22 cellular contexts compared by ENCODE assay signal in genomic region chr7:110568932-110569331, GRCh38.
DNase-seq lines count a peak whose midpoint lies in the region; ATAC-seq and TF ChIP-seq lines count a peak whose summit lies in the region.
"Had no signal": no experiment of that assay in that cellular context is flagged by ENCODE, and none has a peak within 500 bp of the region (broad histone marks: within the 10 kb centered on the region; RNA-seq: fewer than 3 reads in every experiment).

No MANE protein-coding gene starts in this region.

- H3K4me1 Mint-ChIP-seq in neural crest cell (peaks cover 13% of the 10 kb centered on the region), T-helper 17 cell (no peaks in the 10 kb centered on the region)
- no peaks in the 10 kb centered on the region for H3K4me1 Mint-ChIP-seq in activated T-cell treated with anti-CD3 and anti-CD28 coated beads, Interleukin-2, amount 50 U/mL, for 72 hours (ENCODE audit: low read depth)
- H3K4me1 Mint-ChIP-seq: CD4-positive, alpha-beta memory T cell had no signal

- H3K4me3 Mint-ChIP-seq in neural crest cell (peak overlapping the region; percentile 11), T-helper 17 cell (no peak overlapping the region)
- H3K4me3 Mint-ChIP-seq in activated T-cell treated with anti-CD3 and anti-CD28 coated beads, Interleukin-2, amount 50 U/mL, for 72 hours: no peak overlapping the region
- H3K4me3 Mint-ChIP-seq: activated CD4-positive, alpha-beta memory T cell treated with anti-CD3 and anti-CD28 coated beads for 36 hours; CD4-positive, alpha-beta memory T cell had no signal

- peaks cover 5% of the 10 kb centered on the region for H3K9me3 Mint-ChIP-seq in neural crest cell
- H3K9me3 Mint-ChIP-seq in activated T-cell treated with anti-CD3 and anti-CD28 coated beads, Interleukin-2, amount 50 U/mL, for 72 hours: no peaks in the 10 kb centered on the region
- H3K9me3 Mint-ChIP-seq: activated CD4-positive, alpha-beta memory T cell treated with anti-CD3 and anti-CD28 coated beads for 36 hours; activated naive CD4-positive, alpha-beta T cell treated with anti-CD3 and anti-CD28 coated beads, Interleukin-2, amount 50 U/mL, for 72 hours; activated T-helper 2 cell treated with anti-CD3 and anti-CD28 coated beads, Interferon-gamma antibody, Interleukin-2, Interleukin-4, amounts not matched to agents 10 μg/mL and 5 μg/mL and 100 μg/mL, durations not matched to agents 14 hours and 24 hours and 36 hours had no signal

- no peaks in the 10 kb centered on the region for H3K36me3 Mint-ChIP-seq in neural crest cell (ENCODE audit: low read depth)
- H3K36me3 Mint-ChIP-seq in T-helper 17 cell (ENCODE audit: low read depth): no peaks in the 10 kb centered on the region
- no peaks in the 10 kb centered on the region for H3K36me3 Mint-ChIP-seq in activated T-cell treated with anti-CD3 and anti-CD28 coated beads, Interleukin-2, amount 50 U/mL, for 72 hours (ENCODE audit: insufficient read depth in 2 of 2)
- H3K36me3 Mint-ChIP-seq: activated CD4-positive, alpha-beta memory T cell treated with anti-CD3 and anti-CD28 coated beads for 36 hours; activated naive CD4-positive, alpha-beta T cell treated with anti-CD3 and anti-CD28 coated beads, Interleukin-2, amount 50 U/mL, for 72 hours; CD4-positive, alpha-beta memory T cell had no signal

- no peaks in the 10 kb centered on the region for H3K9me3 ChIP-seq in T-helper 17 cell (ENCODE audit: control insufficient read depth, low read length, poor library complexity, severe bottlenecking)
- H3K9me3 ChIP-seq: transverse colon had no signal

- H3K27ac Mint-ChIP-seq in neural crest cell (ENCODE audit: unreplicated experiment) (peak overlapping the region; percentile 95), T-helper 17 cell (no peak overlapping the region)
- no peak overlapping the region for H3K27ac Mint-ChIP-seq in activated T-cell treated with anti-CD3 and anti-CD28 coated beads, Interleukin-2, amount 50 U/mL, for 72 hours
- H3K27ac Mint-ChIP-seq: activated CD4-positive, alpha-beta memory T cell treated with anti-CD3 and anti-CD28 coated beads for 36 hours; activated naive CD4-positive, alpha-beta T cell treated with anti-CD3 and anti-CD28 coated beads, Interleukin-2, amount 50 U/mL, for 72 hours; activated T-helper 2 cell treated with anti-CD3 and anti-CD28 coated beads, Interferon-gamma antibody, Interleukin-2, Interleukin-4, amounts not matched to agents 10 μg/mL and 5 μg/mL and 100 μg/mL, durations not matched to agents 14 hours and 24 hours and 36 hours; CD4-positive, alpha-beta memory T cell; progenitor cell of endocrine pancreas had no signal

- peak; percentile 9 for DNase-seq in NCI-H1092 (lab: John Stamatoyannopoulos, UW)
- DNase-seq in NCI-H1092 treated with DMSO at 0.1 percent for 48 hours (lab: John Stamatoyannopoulos, UW): no peak
- DNase-seq in NCI-H1436 treated with DMSO at 0.1 percent for 48 hours (lab: John Stamatoyannopoulos, UW): peak; percentile 30
- peak; percentile 44 for DNase-seq in SW480 (ENCODE audit: low spot score)
- DNase-seq in neural crest cell (ENCODE audit: low read depth, low spot score): no peak
- DNase-seq in NCI-H187 treated with DMSO at 0.1 percent for 48 hours (lab: John Stamatoyannopoulos, UW): no peak
- no peak for DNase-seq in T-helper 17 cell
- DNase-seq in activated T-cell treated with anti-CD3 and anti-CD28 coated beads, Interleukin-2, amount 50 U/mL, for 72 hours: no peak
- DNase-seq: activated CD4-positive, alpha-beta memory T cell treated with anti-CD3 and anti-CD28 coated beads for 36 hours; activated CD8-positive, alpha-beta memory T cell treated with anti-CD3 and anti-CD28 coated beads, Interleukin-2, amount 50 U/mL, for 48 hours; AML-193; aorta; CD4-positive, alpha-beta memory T cell; DND-41; glutamatergic neuron; H7; NCI-H2029; NCI-H524 treated with DMSO at 0.1 percent for 48 hours; transverse colon had no signal

- H3K27me3 Mint-ChIP-seq in neural crest cell (ENCODE audit: low read depth): no peaks in the 10 kb centered on the region
- H3K27me3 Mint-ChIP-seq in T-helper 17 cell: no peaks in the 10 kb centered on the region
- H3K27me3 Mint-ChIP-seq in activated T-cell treated with anti-CD3 and anti-CD28 coated beads, Interleukin-2, amount 50 U/mL, for 72 hours (ENCODE audit: low read depth): no peaks in the 10 kb centered on the region
- H3K27me3 Mint-ChIP-seq: activated CD4-positive, alpha-beta memory T cell treated with anti-CD3 and anti-CD28 coated beads for 36 hours; CD4-positive, alpha-beta memory T cell; progenitor cell of endocrine pancreas had no signal

- no peak for TF ChIP-seq CTCF in neural crest cell (conservative IDR thresholded peaks at IDR 0.05)

- no peak for ATAC-seq in T-helper 17 cell
- ATAC-seq in activated T-cell treated with anti-CD3 and anti-CD28 coated beads, Interleukin-2, amount 50 U/mL, for 72 hours (replicated peaks in 1 of 2): no peak
- ATAC-seq: activated naive CD4-positive, alpha-beta T cell treated with anti-CD3 and anti-CD28 coated beads, Interleukin-2, amount 50 U/mL, for 72 hours had no signal

Comparison
In these comparisons a context has a peak if more than half of its experiments do, and no peak if none do; other contexts are left out.
1. DNase-seq: peak in NCI-H1092 (single experiment), NCI-H1436 treated with DMSO at 0.1 percent for 48 hours (single experiment) and SW480 (single experiment); none in NCI-H1092 treated with DMSO at 0.1 percent for 48 hours (single experiment), neural crest cell (single experiment), NCI-H187 treated with DMSO at 0.1 percent for 48 hours (single experiment), T-helper 17 cell (0 of 3) and activated T-cell treated with anti-CD3 and anti-CD28 coated beads, Interleukin-2, amount 50 U/mL, for 72 hours (0 of 2).